Comparison of ENCODE assay signal across 8 cellular contexts in genomic region chr5:172078726-172079345, GRCh38.
DNase-seq lines count a peak whose midpoint lies in the region; ATAC-seq and TF ChIP-seq lines count a peak whose summit lies in the region.

No MANE protein-coding gene starts in this region.

- H3K4me3 ChIP-seq in right cardiac atrium (ENCODE audit: low read length) (no peak overlapping the region), tibial artery (no peak overlapping the region)

- H3K9me3 Mint-ChIP-seq in activated naive CD4-positive, alpha-beta T cell treated with anti-CD3 and anti-CD28 coated beads for 36 hours, result no peaks in the 10 kb centered on the region
- no peaks in the 10 kb centered on the region for H3K9me3 Mint-ChIP-seq in activated CD4-positive, alpha-beta memory T cell treated with anti-CD3 and anti-CD28 coated beads, Interleukin-2, amount 10 ng/mL, durations not matched to agents 7 days and 5 days

- H3K4me1 Mint-ChIP-seq in activated naive CD4-positive, alpha-beta T cell treated with anti-CD3 and anti-CD28 coated beads for 36 hours (ENCODE audit: low read depth), result peaks cover 15% of the 10 kb centered on the region
- peaks cover 27% of the 10 kb centered on the region for H3K4me1 Mint-ChIP-seq in activated CD4-positive, alpha-beta memory T cell treated with anti-CD3 and anti-CD28 coated beads, Interleukin-2, amount 10 ng/mL, durations not matched to agents 7 days and 5 days

- H3K36me3 ChIP-seq in tibial artery, result peaks cover 4 to 13% (median 9%) of the 10 kb centered on the region in 3 donors

- ATAC-seq in right cardiac atrium (peak; percentile 81 to 83), GM19397 (IDR thresholded peaks at IDR 0.05; ENCODE audit: unreplicated experiment) (no peak)

- no peak overlapping the region for H3K27ac ChIP-seq in right cardiac atrium (ENCODE audit: low read length)
- H3K27ac ChIP-seq in tibial artery, result no peak overlapping the region

- H3K4me3 Mint-ChIP-seq in activated naive CD4-positive, alpha-beta T cell treated with anti-CD3 and anti-CD28 coated beads for 36 hours, result no peak overlapping the region
- no peak overlapping the region for H3K4me3 Mint-ChIP-seq in activated CD4-positive, alpha-beta memory T cell treated with anti-CD3 and anti-CD28 coated beads, Interleukin-2, amount 10 ng/mL, durations not matched to agents 7 days and 5 days

- no peaks in the 10 kb centered on the region for H3K27me3 Mint-ChIP-seq in activated naive CD4-positive, alpha-beta T cell treated with anti-CD3 and anti-CD28 coated beads for 36 hours (ENCODE audit: low read depth)
- no peaks in the 10 kb centered on the region for H3K27me3 Mint-ChIP-seq in activated CD4-positive, alpha-beta memory T cell treated with anti-CD3 and anti-CD28 coated beads, Interleukin-2, amount 10 ng/mL, durations not matched to agents 7 days and 5 days

- no peaks in the 10 kb centered on the region for H3K27me3 ChIP-seq in right cardiac atrium (ENCODE audit: control insufficient read depth, insufficient read depth)
- H3K27me3 ChIP-seq in tibial artery, result no peaks in the 10 kb centered on the region

- intact Hi-C loops in activated naive CD4-positive, alpha-beta T cell treated with anti-CD3 and anti-CD28 coated beads for 36 hours (cut with micrococcal nuclease), result no loop called here
- intact Hi-C loops in right cardiac atrium (cut with DNase I) (no loop called here), tibial artery (cut with DNase I; ENCODE audit: low total_unique reads) (no loop called here)

- POLR2A ChIA-PET in activated CD4-positive, alpha-beta memory T cell treated with anti-CD3 and anti-CD28 coated beads, Interleukin-2, amount 10 ng/mL, durations not matched to agents 7 days and 5 days (lab: Charles Lee), result interaction anchor here (1.5 kb wide), 2 partner anchors 13 to 109 kb away, joined by 3 to 5 read pairs; partner anchors contain the start of gene STK10

- CTCF ChIA-PET in activated naive CD4-positive, alpha-beta T cell treated with anti-CD3 and anti-CD28 coated beads for 36 hours (lab: Charles Lee), result interaction anchor here (0.6 to 0.8 kb wide), 2 partner anchors 135 to 479 kb away, joined by 3 read pairs; no protein-coding TSS in a partner anchor
- CTCF ChIA-PET in activated CD4-positive, alpha-beta memory T cell treated with anti-CD3 and anti-CD28 coated beads, Interleukin-2, amount 10 ng/mL, durations not matched to agents 7 days and 5 days (lab: Charles Lee), result interaction anchor here (0.6 kb wide), 1 partner anchor 69 kb away, joined by 3 read pairs; no protein-coding TSS in a partner anchor

- peaks cover 30% of the 10 kb centered on the region for H3K36me3 Mint-ChIP-seq in activated naive CD4-positive, alpha-beta T cell treated with anti-CD3 and anti-CD28 coated beads for 36 hours (ENCODE audit: low read depth)
- peaks cover 83% of the 10 kb centered on the region for H3K36me3 Mint-ChIP-seq in activated CD4-positive, alpha-beta memory T cell treated with anti-CD3 and anti-CD28 coated beads, Interleukin-2, amount 10 ng/mL, durations not matched to agents 7 days and 5 days (ENCODE audit: low read depth)

- DNase-seq in activated naive CD4-positive, alpha-beta T cell treated with anti-CD3 and anti-CD28 coated beads for 36 hours, result no peak
- no peak for DNase-seq in activated naive CD4-positive, alpha-beta T cell treated with anti-CD3 and anti-CD28 coated beads, Interleukin-2, amount 50 U/mL, for 16 hours
- no peak for DNase-seq in activated CD4-positive, alpha-beta memory T cell treated with anti-CD3 and anti-CD28 coated beads, Interleukin-2, amount 10 ng/mL, durations not matched to agents 7 days and 5 days
- DNase-seq in right cardiac atrium, result peak; percentile 62 to 80 (median 76)
- DNase-seq in tibial artery, result peak; percentile 62 to 65
- DNase-seq in RKO (ENCODE audit: low spot score), result no peak
- DNase-seq in GM19240 (ENCODE audit: insufficient read length, low spot score), result no peak

- no peak for TF ChIP-seq CTCF in tibial artery (IDR thresholded peaks at IDR 0.05)

- H3K27ac Mint-ChIP-seq in activated naive CD4-positive, alpha-beta T cell treated with anti-CD3 and anti-CD28 coated beads for 36 hours, result peak overlapping the region; percentile 59
- peak overlapping the region; percentile 78 for H3K27ac Mint-ChIP-seq in activated CD4-positive, alpha-beta memory T cell treated with anti-CD3 and anti-CD28 coated beads, Interleukin-2, amount 10 ng/mL, durations not matched to agents 7 days and 5 days

- WGBS in right cardiac atrium, result 49% methylated on average over 8 of the region's 8 CpGs

- H3K9me3 ChIP-seq in right cardiac atrium (ENCODE audit: control insufficient read depth, low read length) (no peaks in the 10 kb centered on the region), tibial artery (no peaks in the 10 kb centered on the region)

- H3K4me1 ChIP-seq in right cardiac atrium (ENCODE audit: control insufficient read depth, insufficient read depth, low read length), result no peaks in the 10 kb centered on the region
- H3K4me1 ChIP-seq in tibial artery, result peaks cover 0 to 8% (median 0%) of the 10 kb centered on the region in 4 donors

Comparison
In these comparisons a context has a peak if more than half of its experiments do, and no peak if none do; other contexts are left out.
1. DNase-seq: peak in right cardiac atrium (3 of 3) and tibial artery (2 of 2); none in activated naive CD4-positive, alpha-beta T cell treated with anti-CD3 and anti-CD28 coated beads for 36 hours (single experiment), activated naive CD4-positive, alpha-beta T cell treated with anti-CD3 and anti-CD28 coated beads, Interleukin-2, amount 50 U/mL, for 16 hours (single experiment), activated CD4-positive, alpha-beta memory T cell treated with anti-CD3 and anti-CD28 coated beads, Interleukin-2, amount 10 ng/mL, durations not matched to agents 7 days and 5 days (single experiment), RKO (single experiment) and GM19240 (single experiment).